Comparison of ENCODE assay signal across 15 cellular contexts in genomic region chr16:3186946-3187690, GRCh38. TPM values are rescaled to one million over a fixed set of nuclear protein-coding genes. Genes with fewer than 3 reads are reported as not detected.
A peak's percentile ranks its signal among the peaks of the same experiment; 100 is the strongest.
DNase-seq lines count a peak whose midpoint lies in the region; ATAC-seq and TF ChIP-seq lines count a peak whose summit lies in the region.
"Had no signal": no experiment of that assay in that cellular context is flagged by ENCODE, and none has a peak within 500 bp of the region (broad histone marks: within the 10 kb centered on the region; RNA-seq: fewer than 3 reads in every experiment).

No MANE protein-coding gene starts in this region.

- no peak overlapping the region for H2AFZ ChIP-seq in MM.1S (ENCODE audit: low read length)

- H3K27ac ChIP-seq in A673 (ENCODE audit: low read depth, low read length, poor library complexity, severe bottlenecking), result no peak overlapping the region
- H3K27ac ChIP-seq in RWPE2 (ENCODE audit: poor library complexity, severe bottlenecking), result no peak overlapping the region
- no peak overlapping the region for H3K27ac ChIP-seq in MM.1S (ENCODE audit: low read length)
- H3K27ac ChIP-seq: neutrophil, Peyer's patch had no signal

- H3K9ac ChIP-seq in MM.1S (ENCODE audit: low read length), result no peak overlapping the region

- H3K4me3 Mint-ChIP-seq in Calu3 (ENCODE audit: low read depth, unreplicated experiment) (peak overlapping the region; percentile 84), immature natural killer cell (peak overlapping the region in 3 of 5 donors; percentile 60 to 77 (median 60))

- intact Hi-C loops in A673 (cut with micrococcal nuclease; ENCODE audit: unreplicated experiment), result no loop called here
- intact Hi-C loops in Calu3 (cut with micrococcal nuclease; ENCODE audit: unreplicated experiment), result loop anchor here (10.0 kb wide), 1 partner anchor 318 kb away; the partner anchor contains the start of gene CLUAP1

- TF ChIP-seq CTCF in A673 (conservative IDR thresholded peaks at IDR 0.05; ENCODE audit: low read depth, low read length) (no peak), Calu3 (IDR thresholded peaks at IDR 0.05; ENCODE audit: unreplicated experiment) (no peak), RWPE2 (IDR thresholded peaks at IDR 0.05; ENCODE audit: poor library complexity, severe bottlenecking) (no peak), MM.1S (IDR thresholded peaks at IDR 0.05; ENCODE audit: low read length) (no peak)

- H3K9me3 ChIP-seq in A673 (ENCODE audit: low read depth, low read length, poor library complexity, severe bottlenecking) (no peaks in the 10 kb centered on the region), RWPE2 (ENCODE audit: severe bottlenecking) (no peaks in the 10 kb centered on the region), MM.1S (replicated peaks; ENCODE audit: insufficient read depth, low read length) (no peaks in the 10 kb centered on the region)
- H3K9me3 ChIP-seq: neutrophil, Peyer's patch had no signal

- H3K9me2 ChIP-seq in MM.1S (replicated peaks; ENCODE audit: insufficient read depth, low read length), result no peaks in the 10 kb centered on the region

- POLR2A ChIA-PET in A673 (lab: Charles Lee; ENCODE audit: low non-redundant PET), result no interaction called here

- ATAC-seq in RWPE2 (ENCODE audit: low read depth) (no peak), GM21515 (IDR thresholded peaks at IDR 0.05; ENCODE audit: unreplicated experiment) (no peak)
- ATAC-seq: left ventricle myocardium superior, sciatic nerve had no signal

- no peaks in the 10 kb centered on the region for H4K20me1 ChIP-seq in MM.1S (ENCODE audit: insufficient read depth, low read length)

- no peak overlapping the region for H3K4me2 ChIP-seq in MM.1S (ENCODE audit: low read depth, low read length)

- H3K4me1 ChIP-seq in A673 (ENCODE audit: insufficient read depth, low read length, poor library complexity, severe bottlenecking) (peaks cover 16% of the 10 kb centered on the region), RWPE2 (ENCODE audit: insufficient read depth, poor library complexity, severe bottlenecking) (no peaks in the 10 kb centered on the region), MM.1S (ENCODE audit: low read length) (no peaks in the 10 kb centered on the region)

- H3K36me3 ChIP-seq in A673 (ENCODE audit: insufficient read depth, low read length, poor library complexity, severe bottlenecking) (no peaks in the 10 kb centered on the region), RWPE2 (ENCODE audit: low read depth) (no peaks in the 10 kb centered on the region), MM.1S (replicated peaks; ENCODE audit: insufficient read depth, low read length) (no peaks in the 10 kb centered on the region)
- H3K36me3 ChIP-seq: neutrophil, Peyer's patch had no signal

- H3K27ac Mint-ChIP-seq in Calu3 (ENCODE audit: unreplicated experiment), result peak overlapping the region; percentile 95
- peak overlapping the region in 2 of 6 donors; percentile 46 to 51 for H3K27ac Mint-ChIP-seq in immature natural killer cell

- H3K36me3 Mint-ChIP-seq in Calu3 (ENCODE audit: insufficient read depth, unreplicated experiment) (peaks cover 65% of the 10 kb centered on the region), immature natural killer cell (peaks cover 0 to 6% (median 0%) of the 10 kb centered on the region in 3 donors)

- H3K4me3 ChIP-seq in A673 (ENCODE audit: low read depth, low read length, poor library complexity, severe bottlenecking) (peak overlapping the region; percentile 75), RWPE2 (ENCODE audit: severe bottlenecking) (peak overlapping the region; percentile 52), MM.1S (ENCODE audit: low read length) (no peak overlapping the region)
- H3K4me3 ChIP-seq: Peyer's patch had no signal

- peaks cover 2% of the 10 kb centered on the region for H3K9me3 Mint-ChIP-seq in Calu3 (ENCODE audit: low read depth, unreplicated experiment)
- peaks cover 0 to 4% (median 0%) of the 10 kb centered on the region in 6 donors for H3K9me3 Mint-ChIP-seq in immature natural killer cell

- BruUV-seq in A673 (replicated peaks; lab: Mats Ljungman, UMichigan) (no TSS peak), Calu3 (replicated peaks; lab: Mats Ljungman, UMichigan) (no TSS peak)

- H3F3A ChIP-seq in MM.1S (ENCODE audit: insufficient read depth, low read length), result no peaks in the 10 kb centered on the region

- DNase-seq in A673 (ENCODE audit: low spot score) (no peak), Calu3 (no peak), RWPE2 (ENCODE audit: low spot score) (no peak), immature natural killer cell (no peak), MM.1S (no peak), NCI-H226 (no peak), HCEC 1CT (no peak)
- DNase-seq: cerebellar nuclear complex, left ventricle myocardium superior had no signal

- H3K79me2 ChIP-seq in MM.1S (ENCODE audit: low read length), result no peaks in the 10 kb centered on the region

- CTCF ChIA-PET in A673 (lab: Charles Lee), result no interaction called here
- CTCF ChIA-PET in Calu3 (lab: Charles Lee), result interaction anchor here (0.6 to 1.7 kb wide), 3 partner anchors 29 to 305 kb away, joined by 3 read pairs; no protein-coding TSS in a partner anchor

- H3K27me3 ChIP-seq in A673 (replicated peaks; ENCODE audit: insufficient read depth, low read depth, low read length, poor library complexity) (no peaks in the 10 kb centered on the region), RWPE2 (ENCODE audit: insufficient read depth, poor library complexity, severe bottlenecking) (no peaks in the 10 kb centered on the region), MM.1S (replicated peaks; ENCODE audit: insufficient read depth, low read length) (peaks cover 90% of the 10 kb centered on the region)

- H3K27me3 Mint-ChIP-seq in Calu3 (ENCODE audit: unreplicated experiment) (peaks cover 73% of the 10 kb centered on the region), immature natural killer cell (ENCODE audit: low read depth in 3 of 3) (peaks cover 58 to 84% (median 76%) of the 10 kb centered on the region in 3 donors)

- H3K4me1 Mint-ChIP-seq in Calu3 (ENCODE audit: low read depth, unreplicated experiment) (peaks cover 47% of the 10 kb centered on the region), immature natural killer cell (peaks cover 55 to 61% of the 10 kb centered on the region in 2 donors)

RNA-seq across cellular contexts. Expression of gene OR1F1, which starts 0.9 kb away (rescaled TPM):
- total RNA-seq in A673 (2021) (not detected in 2 replicates), Calu3 (2022) (0.40 and 0.54 TPM in 2 replicates)
- polyA plus RNA-seq in immature natural killer cell, result not detected
- total RNA-seq: left ventricle myocardium superior; Peyer's patch; sciatic nerve; T-helper 1 cell treated with Interleukin-12 subunit alpha and Interleukin-12 subunit beta and Interleukin-4 antibody, amounts not matched to agents 30 ng/mL and 1 ng/mL, for 36 hours had no signal
- polyA plus RNA-seq: CD4-positive, alpha-beta memory T cell had no signal

RNA-seq across cellular contexts. Expression of gene ZNF200, which starts 47.8 kb away (rescaled TPM):
- total RNA-seq in A673 (2021) (10.8 and 13.0 TPM in 2 replicates), Calu3 (2022) (12.7 and 14.6 TPM in 2 replicates)
- polyA plus RNA-seq in immature natural killer cell, result 10 to 100 TPM in 1 of 3 donors, 1 to 10 TPM in 2; 6.2 to 14.5 (median 9.8) TPM

RNA-seq across cellular contexts. Expression of gene ZNF213, which starts 52.3 kb away (rescaled TPM):
- total RNA-seq in A673 (2021), result 16.0 and 16.1 TPM in 2 replicates
- total RNA-seq in Calu3 (2022), result 9.8 and 11.8 TPM in 2 replicates
- polyA plus RNA-seq in immature natural killer cell, result 1 to 10 TPM; 1.7 to 4.5 (median 2.4) TPM
